20 cellular contexts compared by ENCODE assay signal in genomic region chr6:128538763-128539162, GRCh38. TPM values are rescaled to one million over a fixed set of nuclear protein-coding genes. Genes with fewer than 3 reads are reported as not detected.
"Had no signal": no experiment of that assay in that cellular context is flagged by ENCODE, and none has a peak within 500 bp of the region (broad histone marks: within the 10 kb centered on the region; RNA-seq: fewer than 3 reads in every experiment).

No MANE protein-coding gene starts in this region.

- H3K4me1 ChIP-seq: ascending aorta, neural progenitor cell, prostate gland, upper lobe of left lung had no signal

- DNase-seq: activated CD4-positive, alpha-beta T cell treated with anti-CD3 and anti-CD28 coated beads, Interleukin-2, amount 10 ng/mL, durations not matched to agents 24 days and 14 days; activated CD8-positive, alpha-beta T cell treated with anti-CD3 and anti-CD28 coated beads for 36 hours; activated naive CD4-positive, alpha-beta T cell treated with Interleukin-2 at 50 U/mL for 16 hours; activated T-cell treated with anti-CD3 and anti-CD28 coated beads, Interleukin-2, amount 50 U/mL, for 24 hours; cortex of kidney; immature natural killer cell; left ventricle myocardium superior; mucosa of descending colon; naive B cell; right cardiac atrium; stimulated activated CD4-positive, alpha-beta T cell treated with anti-CD3 and anti-CD28 coated beads, Interleukin-15, amount 100 ng/mL, for 24 hours; stimulated activated CD4-positive, alpha-beta T cell treated with anti-CD3 and anti-CD28 coated beads, Interleukin-2, amount 100 ng/mL, for 48 hours; T-helper 9 cell; upper lobe of left lung had no signal

- H3K9me3 Mint-ChIP-seq: activated CD4-positive, alpha-beta T cell treated with anti-CD3 and anti-CD28 coated beads, Interleukin-2, amount 10 ng/mL, durations not matched to agents 24 days and 14 days; activated CD8-positive, alpha-beta T cell treated with anti-CD3 and anti-CD28 coated beads for 36 hours; activated T-cell treated with anti-CD3 and anti-CD28 coated beads, Interleukin-2, amount 50 U/mL, for 24 hours; activated T-helper 2 cell treated with anti-CD3 and anti-CD28 coated beads, Interferon-gamma antibody, Interleukin-2, Interleukin-4, amounts not matched to agents 10 μg/mL and 5 μg/mL and 100 μg/mL, durations not matched to agents 14 hours and 24 hours and 36 hours; naive B cell; neural progenitor cell; stimulated activated naive CD8-positive, alpha-beta T cell treated with anti-CD3 and anti-CD28 coated beads, Interleukin-15, Interleukin-2, amounts not matched to agents 100 ng/mL and 50 ng/mL, for 24 hours had no signal

- H3K36me3 ChIP-seq: ascending aorta, neural progenitor cell, prostate gland, upper lobe of left lung had no signal

- H3K9me3 ChIP-seq: ascending aorta, mucosa of descending colon, prostate gland, upper lobe of left lung had no signal

- H3K27ac Mint-ChIP-seq: activated CD4-positive, alpha-beta T cell treated with anti-CD3 and anti-CD28 coated beads, Interleukin-2, amount 10 ng/mL, durations not matched to agents 24 days and 14 days; activated CD8-positive, alpha-beta T cell treated with anti-CD3 and anti-CD28 coated beads for 36 hours; activated T-cell treated with anti-CD3 and anti-CD28 coated beads, Interleukin-2, amount 50 U/mL, for 24 hours; activated T-helper 2 cell treated with anti-CD3 and anti-CD28 coated beads, Interferon-gamma antibody, Interleukin-2, Interleukin-4, amounts not matched to agents 10 μg/mL and 5 μg/mL and 100 μg/mL, durations not matched to agents 14 hours and 24 hours and 36 hours; immature natural killer cell; naive B cell; neural progenitor cell; stimulated activated naive CD8-positive, alpha-beta T cell treated with anti-CD3 and anti-CD28 coated beads, Interleukin-15, Interleukin-2, amounts not matched to agents 100 ng/mL and 50 ng/mL, for 24 hours had no signal

- H3K4me2 ChIP-seq: neural progenitor cell had no signal

- H3K4me3 ChIP-seq: ascending aorta, mucosa of descending colon, neural progenitor cell, prostate gland, skin epidermis, upper lobe of left lung had no signal

- H3K27ac ChIP-seq: ascending aorta, neural progenitor cell, prostate gland, skin epidermis, upper lobe of left lung had no signal

- H3K36me3 Mint-ChIP-seq: immature natural killer cell, naive B cell, neural progenitor cell had no signal

- H2AFZ ChIP-seq: neural progenitor cell had no signal

- H3K27me3 Mint-ChIP-seq: naive B cell had no signal

- H3K4me3 Mint-ChIP-seq: activated CD4-positive, alpha-beta T cell treated with anti-CD3 and anti-CD28 coated beads, Interleukin-2, amount 10 ng/mL, durations not matched to agents 24 days and 14 days; activated CD8-positive, alpha-beta T cell treated with anti-CD3 and anti-CD28 coated beads for 36 hours; activated T-cell treated with anti-CD3 and anti-CD28 coated beads, Interleukin-2, amount 50 U/mL, for 24 hours; immature natural killer cell; naive B cell; neural progenitor cell; stimulated activated naive CD8-positive, alpha-beta T cell treated with anti-CD3 and anti-CD28 coated beads, Interleukin-15, Interleukin-2, amounts not matched to agents 100 ng/mL and 50 ng/mL, for 24 hours had no signal

- H3K27me3 ChIP-seq: ascending aorta, neural progenitor cell, upper lobe of left lung had no signal

- ATAC-seq: activated CD8-positive, alpha-beta T cell treated with anti-CD3 and anti-CD28 coated beads for 36 hours; left ventricle myocardium superior; mucosa of descending colon; right cardiac atrium had no signal

- H3K4me1 Mint-ChIP-seq: activated CD4-positive, alpha-beta T cell treated with anti-CD3 and anti-CD28 coated beads, Interleukin-2, amount 10 ng/mL, durations not matched to agents 24 days and 14 days; immature natural killer cell; naive B cell; neural progenitor cell had no signal

- H3K9ac ChIP-seq: neural progenitor cell had no signal

RNA-seq across cellular contexts. Expression of gene PTPRK, which starts 18.4 kb away (rescaled TPM):
- polyA plus RNA-seq: immature natural killer cell had no signal
